Comparison of ENCODE assay signal across 23 cellular contexts in the genomic region with DNA sequence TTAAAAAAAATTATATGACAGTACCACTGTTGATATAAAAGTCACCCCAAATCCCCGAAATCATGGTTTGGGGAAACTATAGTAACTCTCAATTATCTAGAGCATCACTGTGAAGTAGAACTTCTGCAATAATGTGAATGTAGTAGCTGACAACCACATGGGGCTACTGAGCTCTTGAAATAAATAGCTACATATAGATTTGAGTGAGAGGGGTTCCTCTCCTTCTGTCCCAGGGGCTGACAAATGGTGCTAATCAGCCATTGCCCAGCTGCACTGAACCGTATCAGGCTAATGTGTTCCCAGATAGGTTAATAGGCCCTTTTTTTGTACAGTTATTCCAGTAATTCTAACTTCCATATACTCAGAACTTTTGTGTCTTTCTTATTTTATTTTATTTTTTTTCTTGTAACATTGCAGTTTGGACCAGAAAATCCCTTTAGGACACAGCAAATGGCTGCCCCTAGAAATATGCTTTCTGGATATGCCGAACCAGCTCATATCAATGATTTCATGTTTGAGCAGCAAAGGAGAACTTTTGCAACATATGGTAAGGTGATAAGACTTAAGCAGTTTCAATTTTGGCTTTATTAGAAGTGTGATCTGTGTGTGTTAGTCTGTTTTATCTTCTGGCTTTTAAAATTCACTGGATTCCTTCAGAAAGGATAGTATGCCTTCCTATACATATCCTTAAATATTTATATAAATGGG.
"Had no signal": no experiment of that assay in that cellular context is flagged by ENCODE, and none has a peak within 500 bp of the region (broad histone marks: within the 10 kb centered on the region; RNA-seq: fewer than 3 reads in every experiment).

No MANE protein-coding gene starts in this region.

- FAIRE-seq: astrocyte had no signal

- H3K27ac ChIP-seq: adrenal gland, colonic mucosa, esophagus squamous epithelium, gastrocnemius medialis, spleen, testis had no signal

- DNase-seq: activated CD4-positive, alpha-beta T cell treated with anti-CD3 and anti-CD28 coated beads, Interleukin-2, amount 10 ng/mL, durations not matched to agents 24 days and 14 days; activated CD8-positive, alpha-beta T cell treated with anti-CD3 and anti-CD28 coated beads, Interleukin-2, amount 10 ng/mL, durations not matched to agents 7 days and 5 days; adrenal gland; central memory CD4-positive, alpha-beta T cell; colonic mucosa; esophagus squamous epithelium; gastrocnemius medialis; head of caudate nucleus; hypothalamus; left cardiac atrium; mesenchymal stem cell; naive thymus-derived CD4-positive, alpha-beta T cell; spleen; stimulated activated CD4-positive, alpha-beta T cell treated with anti-CD3 and anti-CD28 coated beads, Interleukin-4, amount 100 ng/mL, for 1 hour; stimulated activated naive CD4-positive, alpha-beta T cell; T-helper 9 cell; testis had no signal

- H3K4me1 Mint-ChIP-seq: activated CD4-positive, alpha-beta T cell treated with anti-CD3 and anti-CD28 coated beads, Interleukin-2, amount 10 ng/mL, durations not matched to agents 24 days and 14 days; activated T-helper 17 cell treated with anti-CD3 and anti-CD28 coated beads, Interleukin-2, amount 50 U/mL, for 72 hours; neural crest cell had no signal

- H3K9me3 ChIP-seq: adrenal gland, colonic mucosa, esophagus squamous epithelium, gastrocnemius medialis, spleen, testis had no signal

- H3K27ac Mint-ChIP-seq: activated CD4-positive, alpha-beta T cell treated with anti-CD3 and anti-CD28 coated beads, Interleukin-2, amount 10 ng/mL, durations not matched to agents 24 days and 14 days; activated CD8-positive, alpha-beta T cell treated with anti-CD3 and anti-CD28 coated beads, Interleukin-2, amount 10 ng/mL, durations not matched to agents 7 days and 5 days; activated naive CD4-positive, alpha-beta T cell treated with anti-CD3 and anti-CD28 coated beads, Interleukin-2, amount 50 U/mL, for 72 hours; activated T-helper 17 cell treated with anti-CD3 and anti-CD28 coated beads, Interleukin-2, amount 50 U/mL, for 72 hours; naive thymus-derived CD4-positive, alpha-beta T cell; type B pancreatic cell had no signal

- H3K27me3 Mint-ChIP-seq: activated CD4-positive, alpha-beta T cell treated with anti-CD3 and anti-CD28 coated beads, Interleukin-2, amount 10 ng/mL, durations not matched to agents 24 days and 14 days; activated T-helper 17 cell treated with anti-CD3 and anti-CD28 coated beads, Interleukin-2, amount 50 U/mL, for 72 hours; naive thymus-derived CD4-positive, alpha-beta T cell; type B pancreatic cell had no signal

- H3K4me3 Mint-ChIP-seq: activated CD4-positive, alpha-beta T cell treated with anti-CD3 and anti-CD28 coated beads, Interleukin-2, amount 10 ng/mL, durations not matched to agents 24 days and 14 days; activated CD8-positive, alpha-beta T cell treated with anti-CD3 and anti-CD28 coated beads, Interleukin-2, amount 10 ng/mL, durations not matched to agents 7 days and 5 days; activated T-helper 17 cell treated with anti-CD3 and anti-CD28 coated beads, Interleukin-2, amount 50 U/mL, for 72 hours; naive thymus-derived CD4-positive, alpha-beta T cell; neural crest cell; type B pancreatic cell had no signal

- H3K36me3 ChIP-seq: adrenal gland, colonic mucosa, gastrocnemius medialis had no signal

- H3K9me3 Mint-ChIP-seq: activated CD4-positive, alpha-beta T cell treated with anti-CD3 and anti-CD28 coated beads, Interleukin-2, amount 10 ng/mL, durations not matched to agents 24 days and 14 days; activated naive CD4-positive, alpha-beta T cell treated with anti-CD3 and anti-CD28 coated beads, Interleukin-2, amount 50 U/mL, for 72 hours; activated T-helper 17 cell treated with anti-CD3 and anti-CD28 coated beads, Interleukin-2, amount 50 U/mL, for 72 hours; naive thymus-derived CD4-positive, alpha-beta T cell; neural crest cell; type B pancreatic cell had no signal

- H3K27me3 ChIP-seq: adrenal gland, colonic mucosa, esophagus squamous epithelium, gastrocnemius medialis, spleen, testis had no signal

- H3K4me1 ChIP-seq: colonic mucosa, gastrocnemius medialis, testis had no signal

- ATAC-seq: activated CD4-positive, CD25-positive, alpha-beta regulatory T cell treated with anti-CD3 and anti-CD28 coated beads, Interleukin-2, amount 50 U/mL, for 24 hours; activated CD8-positive, alpha-beta T cell treated with anti-CD3 and anti-CD28 coated beads, Interleukin-2, amount 10 ng/mL, durations not matched to agents 7 days and 5 days; activated naive CD4-positive, alpha-beta T cell treated with anti-CD3 and anti-CD28 coated beads, Interleukin-2, amount 50 U/mL, for 72 hours; activated T-helper 17 cell treated with anti-CD3 and anti-CD28 coated beads, Interleukin-2, amount 50 U/mL, for 72 hours; gastrocnemius medialis; left cardiac atrium; naive thymus-derived CD4-positive, alpha-beta T cell had no signal

- H3K4me3 ChIP-seq: adrenal gland, colonic mucosa, esophagus squamous epithelium, gastrocnemius medialis, spleen, testis had no signal
